ENCODE assay signal across 19 cellular contexts in genomic region chr6:1641391-1641790, GRCh38. TPM values are rescaled to one million over a fixed set of nuclear protein-coding genes. Genes with fewer than 3 reads are reported as not detected.
DNase-seq lines count a peak whose midpoint lies in the region; ATAC-seq, FAIRE-seq and TF ChIP-seq lines count a peak whose summit lies in the region.
"Had no signal": no experiment of that assay in that cellular context is flagged by ENCODE, and none has a peak within 500 bp of the region (broad histone marks: within the 10 kb centered on the region; RNA-seq: fewer than 3 reads in every experiment).

No MANE protein-coding gene starts in this region.

- H2AFZ ChIP-seq in hepatocyte, result no peak overlapping the region

- H3K27me3 ChIP-seq in hepatocyte, result no peaks in the 10 kb centered on the region
- H3K27me3 ChIP-seq in small intestine (ENCODE audit: control insufficient read depth in 2 of 2, insufficient read depth in 2 of 2, low read length in 2 of 2), result no peaks in the 10 kb centered on the region
- H3K27me3 ChIP-seq: right atrium auricular region had no signal

- TF ChIP-seq CTCF in hepatocyte (IDR thresholded peaks at IDR 0.05; ENCODE audit: poor library complexity), result no peak

- H4K20me1 ChIP-seq in hepatocyte (ENCODE audit: insufficient read depth, poor library complexity, severe bottlenecking), result no peaks in the 10 kb centered on the region

- H3K27ac ChIP-seq in hepatocyte (peak overlapping the region; percentile 40), small intestine (ENCODE audit: low read depth in 1 of 2, low read length in 1 of 2) (no peak overlapping the region)
- H3K27ac ChIP-seq: right atrium auricular region had no signal

- H3K9me2 ChIP-seq in hepatocyte (replicated peaks; ENCODE audit: insufficient read depth), result no peaks in the 10 kb centered on the region

- FAIRE-seq in RCC 7860 (lab: Jason Lieb, UNC) (no peak), small intestine (lab: Jason Lieb, UNC) (no peak)

- H3K9me3 ChIP-seq in hepatocyte (ENCODE audit: low read depth), result no peaks in the 10 kb centered on the region
- no peaks in the 10 kb centered on the region for H3K9me3 ChIP-seq in small intestine (ENCODE audit: control insufficient read depth, low read depth)
- H3K9me3 ChIP-seq: right atrium auricular region had no signal

- 48% methylated on average over 11 of the region's 11 CpGs for WGBS in hepatocyte (ENCODE audit: low lambda C conversion rate, missing lambda C conversion rate)
- 18 to 68% (median 44%) methylated on average over 11 of the region's 11 CpGs for WGBS in small intestine, 3 donors

- H3K4me1 ChIP-seq in hepatocyte (ENCODE audit: insufficient read depth), result peaks cover 5% of the 10 kb centered on the region
- peaks cover 0 to 11% of the 10 kb centered on the region in 2 donors for H3K4me1 ChIP-seq in small intestine (ENCODE audit: control insufficient read depth in 2 of 2, insufficient read depth in 1 of 2, low read depth in 1 of 2, low read length in 1 of 2)
- H3K4me1 ChIP-seq: right atrium auricular region had no signal

- no peak for TF ChIP-seq POLR2A in erythroblast (IDR thresholded peaks at IDR 0.05; ENCODE audit: low read length)

- peak; percentile 29 for DNase-seq in ELR (ENCODE audit: low read depth)
- DNase-seq in RCC 7860 (ENCODE audit: low spot score), result peak; percentile 14
- DNase-seq in hepatocyte (ENCODE audit: low spot score), result peak; percentile 78
- peak; percentile 91 for DNase-seq in small intestine
- DNase-seq in GF-D8 (lab: John Stamatoyannopoulos, UW), result no peak
- DNase-seq in GM19238 (ENCODE audit: insufficient read length, low spot score), result no peak
- no peak for DNase-seq in erythroblast (lab: John Stamatoyannopoulos, UW)
- DNase-seq: activated CD4-positive, alpha-beta T cell treated with anti-CD3 and anti-CD28 coated beads, Interleukin-2, amount 10 ng/mL, durations not matched to agents 24 days and 14 days; activated T-cell treated with anti-CD3 and anti-CD28 coated beads, Interleukin-2, amount 50 U/mL, for 48 hours; CD4-positive, CD25-positive, alpha-beta regulatory T cell; GDM1; KG1; left cardiac atrium; NCI-H1436 treated with DMSO at 0.1 percent for 48 hours; stimulated activated CD4-positive, alpha-beta T cell treated with anti-CD3 and anti-CD28 coated beads, Interleukin-2, amount 100 ng/mL, for 24 hours; T-helper 2 cell had no signal

- H3K79me2 ChIP-seq in hepatocyte, result no peaks in the 10 kb centered on the region

- no peak for ATAC-seq in GM21723 (IDR thresholded peaks at IDR 0.05; ENCODE audit: unreplicated experiment)
- ATAC-seq: left cardiac atrium; natural killer cell treated with Interleukin-12 subunit alpha and Interleukin-12 subunit beta and Interleukin-15 and Interleukin-18, amount 100 ng/mL, for 72 hours had no signal

- H3K4me3 ChIP-seq in hepatocyte (no peak overlapping the region), small intestine (ENCODE audit: low read depth in 1 of 2, low read length in 2 of 2) (no peak overlapping the region)
- H3K4me3 ChIP-seq: right atrium auricular region had no signal

- H3K36me3 ChIP-seq in hepatocyte (replicated peaks; ENCODE audit: insufficient read depth, low read depth), result no peaks in the 10 kb centered on the region
- peaks cover 0 to 2% of the 10 kb centered on the region in 2 donors for H3K36me3 ChIP-seq in small intestine (ENCODE audit: control insufficient read depth in 2 of 2, insufficient read depth in 2 of 2, low read length in 2 of 2)
- H3K36me3 ChIP-seq: right atrium auricular region had no signal

- peak overlapping the region; percentile 49 for H3K4me2 ChIP-seq in hepatocyte

RNA-seq across cellular contexts. Expression of gene FOXC1, which starts 31.7 kb away (rescaled TPM):
- total RNA-seq in hepatocyte, result 1.1 and 1.2 TPM in 2 replicates
- 0.60 and 1.1 TPM in 2 replicates for polyA plus RNA-seq in hepatocyte
- polyA plus RNA-seq in small intestine, result 1 to 10 TPM in 1 of 3 donors, under 1 TPM in 1, not detected in 1; 0.27 to 3.1 TPM
- total RNA-seq: CD4-positive, CD25-positive, alpha-beta regulatory T cell had no signal
- polyA plus RNA-seq: CD4-positive, CD25-positive, alpha-beta regulatory T cell had no signal

Comparison
In these comparisons a context has a peak if more than half of its experiments do, and no peak if none do; other contexts are left out.
1. DNase-seq: peak in ELR (single experiment), RCC 7860 (single experiment), hepatocyte (single experiment) and small intestine (single experiment); none in GF-D8 (single experiment), GM19238 (single experiment) and erythroblast (0 of 2).